In the genomic region with DNA sequence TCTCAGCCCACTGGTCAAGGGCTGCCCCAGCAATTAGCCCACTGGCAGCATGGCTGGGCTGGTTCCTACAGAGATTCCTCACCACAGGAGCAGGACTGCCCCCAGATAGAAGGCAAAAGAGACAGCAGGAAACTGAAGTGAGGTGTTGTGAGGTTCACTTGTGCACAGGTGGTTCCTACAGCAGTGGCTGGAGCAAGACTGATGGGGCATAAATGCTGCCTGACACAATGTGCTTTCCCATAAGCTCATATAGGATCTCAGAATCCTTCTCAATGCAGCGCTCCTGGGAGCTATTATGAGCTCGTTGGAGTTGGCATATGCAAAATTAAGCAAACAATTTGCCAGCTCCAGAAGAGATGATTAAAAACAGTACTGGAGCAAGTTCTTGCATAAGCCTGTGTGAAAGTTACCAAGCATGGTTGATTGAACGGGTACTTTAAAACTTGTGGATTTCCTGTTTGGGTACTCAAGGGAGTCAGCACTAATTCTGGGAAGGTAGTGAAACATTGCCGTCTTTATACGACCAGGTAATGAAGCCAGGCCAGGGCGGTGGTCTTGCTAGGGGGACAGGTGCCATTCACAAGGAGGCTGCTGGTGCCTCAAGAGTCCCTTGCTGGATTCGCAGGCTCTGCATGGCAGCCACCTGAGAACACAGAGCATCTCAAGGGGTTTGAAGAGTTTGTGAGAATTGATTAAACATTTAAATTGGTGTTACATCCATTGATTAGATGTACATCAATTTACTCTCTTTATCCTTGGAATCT, we compare ENCODE assay signal across 19 cellular contexts. TPM values are rescaled to one million over a fixed set of nuclear protein-coding genes. Genes with fewer than 3 reads are reported as not detected.
DNase-seq lines count a peak whose midpoint lies in the region; ATAC-seq, FAIRE-seq and TF ChIP-seq lines count a peak whose summit lies in the region.
"Had no signal": no experiment of that assay in that cellular context is flagged by ENCODE, and none has a peak within 500 bp of the region (broad histone marks: within the 10 kb centered on the region; RNA-seq: fewer than 3 reads in every experiment).

No MANE protein-coding gene starts in this region.

- no peak overlapping the region for H2AFZ ChIP-seq in GM12878 (ENCODE audit: control insufficient read depth, low read depth, low read length)

- peak; percentile 26 to 48 (median 42) for ATAC-seq in T-cell (replicated peaks in 1 of 4)
- peak; percentile 24; the same call in 2 of the 3 replicates for ATAC-seq in GM12878
- ATAC-seq in stimulated activated naive B cell treated with anti-CD40 and anti-IgM and Interleukin-4, amounts not matched to agents 10 μg/mL and 1 μg/mL and 100 μg/mL, for 72 hours (replicated peaks), result peak; percentile 39 to 69
- ATAC-seq in HG02938 (IDR thresholded peaks at IDR 0.05; ENCODE audit: unreplicated experiment), result no peak
- ATAC-seq in GM19351 (IDR thresholded peaks at IDR 0.05; ENCODE audit: unreplicated experiment), result no peak
- ATAC-seq: HCT116 had no signal

- no peak for FAIRE-seq in GM12878 (lab: Jason Lieb, UNC)
- FAIRE-seq: keratinocyte had no signal

- CTCF ChIA-PET in T-cell (lab: Charles Lee), result interaction anchor here (0.7 to 3.8 kb wide), 15 partner anchors 8 to 1700 kb away, joined by 3 to 28 read pairs (median 4); no protein-coding TSS in a partner anchor
- CTCF ChIA-PET in GM12878 (lab: Yijun Ruan, JAX), result interaction anchor here (1.5 to 1.9 kb wide), 3 partner anchors 154 to 199 kb away, joined by 3 to 4 read pairs (median 4); no protein-coding TSS in a partner anchor

- H3K4me1 ChIP-seq in GM12878 (ENCODE audit: control insufficient read depth, insufficient read depth, low read length), result no peaks in the 10 kb centered on the region
- H3K4me1 ChIP-seq: prostate gland, tibial nerve had no signal

- H3K4me3 ChIP-seq in GM12878, result no peak overlapping the region
- H3K4me3 ChIP-seq: prostate gland, smooth muscle cell, tibial nerve had no signal

- H3K27ac Mint-ChIP-seq in activated CD4-positive, alpha-beta T cell treated with anti-CD3 and anti-CD28 coated beads, Interleukin-2, amount 10 ng/mL, durations not matched to agents 24 days and 14 days, result peak overlapping the region; percentile 84
- H3K27ac Mint-ChIP-seq in T-cell, result peak overlapping the region; percentile 91 to 92
- no peak overlapping the region for H3K27ac Mint-ChIP-seq in stimulated activated naive B cell treated with anti-CD40 and anti-IgM and Interleukin-4, amounts not matched to agents 10 μg/mL and 1 μg/mL and 100 μg/mL, for 72 hours

- H3K9me3 ChIP-seq in GM12878 (replicated peaks; ENCODE audit: control insufficient read depth, insufficient read depth, low read length), result no peaks in the 10 kb centered on the region; the same call in 2 of the 3 replicates
- H3K9me3 ChIP-seq: prostate gland, tibial nerve had no signal

- H4K20me1 ChIP-seq in GM12878 (ENCODE audit: control insufficient read depth, insufficient read depth), result no peaks in the 10 kb centered on the region

- H3K79me2 ChIP-seq in GM12878 (ENCODE audit: control insufficient read depth, insufficient read depth, low read length), result no peaks in the 10 kb centered on the region

- no peak for TF ChIP-seq POLR2A in GM12878 (IDR thresholded peaks at IDR 0.05; ENCODE audit: low read depth, low read length)

- RAD21 ChIA-PET in GM12878 (lab: Charles Lee; ENCODE audit: unreplicated experiment), result interaction anchor here (1.0 to 1.4 kb wide), 2 partner anchors 19 to 22 kb away, joined by 3 read pairs; no protein-coding TSS in a partner anchor

- H3K4me1 Mint-ChIP-seq in activated CD4-positive, alpha-beta T cell treated with anti-CD3 and anti-CD28 coated beads, Interleukin-2, amount 10 ng/mL, durations not matched to agents 24 days and 14 days, result peaks cover 66% of the 10 kb centered on the region
- H3K4me1 Mint-ChIP-seq in T-cell, result peaks cover 64 to 89% (median 71%) of the 10 kb centered on the region in 3 donors
- H3K4me1 Mint-ChIP-seq in stimulated activated naive B cell treated with anti-CD40 and anti-IgM and Interleukin-4, amounts not matched to agents 10 μg/mL and 1 μg/mL and 100 μg/mL, for 72 hours, result peaks cover 21 to 22% of the 10 kb centered on the region in 2 donors

- TF ChIP-seq CTCF in GM12878 (IDR thresholded peaks at IDR 0.05 in 2 of 3, conservative IDR thresholded peaks at IDR 0.05 in 1 of 3; ENCODE audit: control insufficient read depth in 2 of 3, extremely low read depth in 1 of 3, insufficient read depth in 1 of 3, low read depth in 3 of 3, low read length in 3 of 3), result no peak

- SMC1A ChIA-PET in GM12878 (lab: Charles Lee; ENCODE audit: uncharacterized antibody, unreplicated experiment), result interaction anchor here (1.0 to 1.6 kb wide), 4 partner anchors 9 to 154 kb away, joined by 3 to 4 read pairs (median 3); no protein-coding TSS in a partner anchor

- peak overlapping the region; percentile 67 for H3K4me3 Mint-ChIP-seq in activated CD4-positive, alpha-beta T cell treated with anti-CD3 and anti-CD28 coated beads, Interleukin-2, amount 10 ng/mL, durations not matched to agents 24 days and 14 days
- H3K4me3 Mint-ChIP-seq in T-cell, result peak overlapping the region; percentile 43 to 61 (median 60)
- H3K4me3 Mint-ChIP-seq in stimulated activated naive B cell treated with anti-CD40 and anti-IgM and Interleukin-4, amounts not matched to agents 10 μg/mL and 1 μg/mL and 100 μg/mL, for 72 hours, result peak overlapping the region in 1 of 2 donors; percentile 47

- intact Hi-C loops in activated CD4-positive, alpha-beta T cell treated with anti-CD3 and anti-CD28 coated beads, Interleukin-2, amount 10 ng/mL, durations not matched to agents 24 days and 14 days (cut with micrococcal nuclease), result loop anchor here (1.0 kb wide), 1 partner anchor 12 kb away; no protein-coding TSS in a partner anchor
- intact Hi-C loops in GM12878 (cut with micrococcal nuclease; ENCODE audit: unreplicated experiment), result no loop called here

- WGBS in GM12878 (ENCODE audit: insufficient coverage, insufficient replicate concordance, low lambda C conversion rate, missing lambda C conversion rate), result 9% methylated on average over 7 of the region's 7 CpGs

- H3K4me2 ChIP-seq in GM12878 (ENCODE audit: control insufficient read depth, insufficient read depth), result no peak overlapping the region
- H3K4me2 ChIP-seq: smooth muscle cell had no signal

- H3K36me3 Mint-ChIP-seq in activated CD4-positive, alpha-beta T cell treated with anti-CD3 and anti-CD28 coated beads, Interleukin-2, amount 10 ng/mL, durations not matched to agents 24 days and 14 days (ENCODE audit: low read depth), result peaks cover 43% of the 10 kb centered on the region
- peaks cover 42% of the 10 kb centered on the region for H3K36me3 Mint-ChIP-seq in T-cell
- no peaks in the 10 kb centered on the region for H3K36me3 Mint-ChIP-seq in stimulated activated naive B cell treated with anti-CD40 and anti-IgM and Interleukin-4, amounts not matched to agents 10 μg/mL and 1 μg/mL and 100 μg/mL, for 72 hours

- H3K27me3 Mint-ChIP-seq in activated CD4-positive, alpha-beta T cell treated with anti-CD3 and anti-CD28 coated beads, Interleukin-2, amount 10 ng/mL, durations not matched to agents 24 days and 14 days, result no peaks in the 10 kb centered on the region
- no peaks in the 10 kb centered on the region for H3K27me3 Mint-ChIP-seq in T-cell
- peaks cover 11 to 12% of the 10 kb centered on the region in 2 donors for H3K27me3 Mint-ChIP-seq in stimulated activated naive B cell treated with anti-CD40 and anti-IgM and Interleukin-4, amounts not matched to agents 10 μg/mL and 1 μg/mL and 100 μg/mL, for 72 hours

- no peaks in the 10 kb centered on the region for H3K36me3 ChIP-seq in GM12878 (ENCODE audit: control insufficient read depth in 2 of 2, insufficient read depth in 2 of 2, low read length in 1 of 2)
- H3K36me3 ChIP-seq: prostate gland, tibial nerve had no signal

- POLR2A ChIA-PET in T-cell (lab: Charles Lee) (interaction anchor here in 1 of 2 donors (0.8 to 1.0 kb wide), 2 partner anchors 11 to 20 kb away, joined by 3 read pairs; a partner anchor contains a TSS), GM12878 (lab: Charles Lee) (no interaction called here)

- peaks cover 11% of the 10 kb centered on the region for H3K9me3 Mint-ChIP-seq in activated CD4-positive, alpha-beta T cell treated with anti-CD3 and anti-CD28 coated beads, Interleukin-2, amount 10 ng/mL, durations not matched to agents 24 days and 14 days
- peaks cover 0 to 5% (median 0%) of the 10 kb centered on the region in 3 donors for H3K9me3 Mint-ChIP-seq in T-cell
- H3K9me3 Mint-ChIP-seq in stimulated activated naive B cell treated with anti-CD40 and anti-IgM and Interleukin-4, amounts not matched to agents 10 μg/mL and 1 μg/mL and 100 μg/mL, for 72 hours, result peaks cover 0 to 7% of the 10 kb centered on the region in 2 donors

- peaks cover 0 to 1% of the 10 kb centered on the region in 2 experiments; a peak in 2 of 4 replicates for H3K27me3 ChIP-seq in GM12878 (replicated peaks in 1 of 2; ENCODE audit: control insufficient read depth in 2 of 2, insufficient read depth in 2 of 2, low read length in 1 of 2)
- H3K27me3 ChIP-seq: tibial nerve had no signal

- TF ChIP-seq EP300 in GM12878 (IDR thresholded peaks at IDR 0.05; ENCODE audit: borderline replicate concordance in 1 of 2, control insufficient read depth in 1 of 2, low read depth in 2 of 2, low read length in 2 of 2), result no peak

- in situ Hi-C loops in GM12878 (cut with MboI), result no loop called here

- H3K27ac ChIP-seq in GM12878 (ENCODE audit: control insufficient read depth, insufficient read depth), result no peak overlapping the region
- H3K27ac ChIP-seq: prostate gland, tibial nerve had no signal

- no peak overlapping the region for H3K9ac ChIP-seq in GM12878 (ENCODE audit: control insufficient read depth, insufficient read depth, low read length)

- DNase-seq in activated CD4-positive, alpha-beta T cell treated with anti-CD3 and anti-CD28 coated beads, Interleukin-2, amount 10 ng/mL, durations not matched to agents 24 days and 14 days, result peak; percentile 74
- no peak for DNase-seq in activated CD4-positive, alpha-beta T cell treated with anti-CD3 and anti-CD28 coated beads, Interleukin-2, amount 50 U/mL, for 48 hours
- DNase-seq in T-cell (peak in 2 of 34 experiments; percentile 10 to 33), GM12878 (ENCODE audit: low read depth, low spot score) (no peak), SKM-1 (lab: John Stamatoyannopoulos, UW; ENCODE audit: unreplicated experiment) (no peak)
- no peak for DNase-seq in stimulated activated naive B cell treated with anti-CD40 and anti-IgM and Interleukin-4, amounts not matched to agents 10 μg/mL and 1 μg/mL and 100 μg/mL, for 72 hours
- DNase-seq: amniotic stem cell, C1 segment of cervical spinal cord, KG1, mesendoderm, NCI-H1105 treated with DMSO at 0.1 percent for 48 hours had no signal

- no peak for TF ChIP-seq RAD21 in GM12878 (IDR thresholded peaks at IDR 0.05; ENCODE audit: insufficient read depth, low read depth, low read length)

- no TSS peak for BruUV-seq in GM12878 (replicated peaks; lab: Mats Ljungman, UMichigan)

RNA-seq across cellular contexts. Expression of a gene that starts 20.3 kb away (rescaled TPM):
- 36.0 TPM in 2 replicates for total RNA-seq in activated CD4-positive, alpha-beta T cell treated with anti-CD3 and anti-CD28 coated beads, Interleukin-2, amount 10 ng/mL, durations not matched to agents 24 days and 14 days
- total RNA-seq in T-cell (10 to 100 TPM; 60.3 to 67.4 (median 61.6) TPM), GM12878 (2014; rRNA removed) (0.98 and 1.1 TPM in 2 replicates), GM12878 (2014; rRNA removed; fragmentation: Illumina TruSeq; extraction: Trizol) (0.78 and 0.98 TPM in 2 replicates), GM12878 (2021) (0.93 and 0.97 TPM in 2 replicates)
- total RNA-seq in GM12878 (2013; cell fraction: nucleolus; rRNA removed), result 0.17 and 0.29 TPM in 2 replicates
- not detected for polyA plus RNA-seq in GM12878 (2011; ENCODE audit: low read depth)
- polyA plus RNA-seq in GM12878 (2011; rRNA removed) (8.9 and 10.1 TPM in 2 replicates), GM12878 (2014; fragmentation: Illumina TruSeq; extraction: Trizol) (1.1 and 1.2 TPM in 2 replicates), GM12878 (2014; fragmentation: Nextera tagmentation; extraction: Ambion mirVana) (under 1 TPM; 0.26 to 0.44 TPM), GM12878 (2014; rRNA removed) (0.91 and 0.94 TPM in 2 replicates), GM12878 (2016; fragmentation: Nextera tagmentation; extraction: Ambion mirVana) (1 to 10 TPM in 1 of 2 experiments, under 1 TPM in 1; 0.76 to 1.3 TPM)
- 5.2 and 6.4 TPM in 2 replicates for polyA plus RNA-seq in GM12878 (2011; cell fraction: cytosol; rRNA removed)
- 5.3 and 5.8 TPM in 2 replicates for polyA plus RNA-seq in GM12878 (2011; cell fraction: nucleus; rRNA removed)
- not detected in 2 replicates for polyA plus RNA-seq in GM12878 (2012)
- polyA minus RNA-seq in GM12878 (2011; rRNA and poly(A)+ RNA removed), result 11.9 and 14.6 TPM in 2 replicates
- 2.9 and 3.1 TPM in 2 replicates for polyA minus RNA-seq in GM12878 (2011; cell fraction: cytosol; rRNA and poly(A)+ RNA removed)
- polyA minus RNA-seq in GM12878 (2011; cell fraction: nucleus; rRNA and poly(A)+ RNA removed), result 4.4 and 6.9 TPM in 2 replicates
- total RNA-seq: A172 had no signal

Comparison
In these comparisons a context has a peak if more than half of its experiments do, and no peak if none do; other contexts are left out.
1. ATAC-seq: peak in T-cell (4 of 4), GM12878 (single experiment) and stimulated activated naive B cell treated with anti-CD40 and anti-IgM and Interleukin-4, amounts not matched to agents 10 μg/mL and 1 μg/mL and 100 μg/mL, for 72 hours (2 of 2); none in HG02938 (single experiment) and GM19351 (single experiment).
2. RNA of a gene that starts 20.3 kb away (total RNA-seq): 60.3 to 67.4 TPM in T-cell and 36.0 TPM in activated CD4-positive, alpha-beta T cell treated with anti-CD3 and anti-CD28 coated beads, Interleukin-2, amount 10 ng/mL, durations not matched to agents 24 days and 14 days; 0.17 to 1.1 TPM in GM12878; every median in the first group is over 10 times any median in the second.